ENCODE assay signal across 9 cellular contexts in the genomic region with DNA sequence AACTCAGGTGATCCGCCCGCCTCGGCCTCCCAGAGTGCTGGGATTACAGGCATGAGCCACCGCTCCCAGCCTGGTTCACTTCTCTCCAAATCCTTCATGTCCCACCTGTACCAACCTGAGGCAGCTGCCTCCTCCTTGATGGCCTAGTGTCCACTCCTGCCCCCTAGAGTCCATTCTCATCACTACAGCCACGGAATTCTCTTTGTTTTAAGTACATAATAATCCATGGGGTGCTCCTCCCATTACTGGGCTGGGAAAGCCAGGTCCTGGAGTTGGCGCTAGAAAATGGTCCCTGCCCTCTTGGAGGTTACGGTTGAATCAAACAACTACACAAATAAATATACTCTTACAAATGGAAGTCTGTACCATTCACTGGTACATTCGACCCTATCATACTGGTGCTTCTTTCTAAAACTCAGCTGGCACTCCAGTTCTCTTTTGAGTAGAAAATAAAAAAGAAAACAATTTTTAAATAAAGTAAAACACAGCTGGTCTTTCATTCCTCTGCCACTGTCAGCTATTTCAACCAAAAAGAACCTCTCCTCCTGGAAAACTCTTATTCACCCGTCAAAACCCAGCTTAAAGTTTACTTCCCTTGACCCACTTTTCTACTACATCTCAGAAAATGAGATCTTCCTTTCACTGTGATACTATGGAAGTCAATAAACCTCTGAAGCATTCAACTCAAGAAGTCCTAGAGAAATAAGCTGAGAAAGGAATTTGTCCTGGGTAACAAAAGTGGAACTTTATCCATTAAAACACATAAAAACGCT. TPM values are rescaled to one million over a fixed set of nuclear protein-coding genes. Genes with fewer than 3 reads are reported as not detected.
DNase-seq lines count a peak whose midpoint lies in the region; ATAC-seq and TF ChIP-seq lines count a peak whose summit lies in the region.
"Had no signal": no experiment of that assay in that cellular context is flagged by ENCODE, and none has a peak within 500 bp of the region (broad histone marks: within the 10 kb centered on the region; RNA-seq: fewer than 3 reads in every experiment).

No MANE protein-coding gene starts in this region.

- TF ChIP-seq CTCF in CD14-positive monocyte (IDR thresholded peaks at IDR 0.05) (peak; percentile 59), H9 (conservative IDR thresholded peaks at IDR 0.05) (peak; percentile 83)

- no peak overlapping the region for H3K4ac ChIP-seq in H9 (ENCODE audit: low read depth, low read length)

- no peak overlapping the region for H3K23ac ChIP-seq in H9 (ENCODE audit: insufficient read length, low read depth, low read length)

- H4K91ac ChIP-seq in H9 (ENCODE audit: insufficient read length, low read depth, low read length), result no peak overlapping the region

- H3K56ac ChIP-seq in H9 (ENCODE audit: insufficient read length, low read depth, low read length), result no peak overlapping the region

- H3K4me2 ChIP-seq in H9 (ENCODE audit: insufficient read depth, insufficient read length, low read length), result no peak overlapping the region

- no peaks in the 10 kb centered on the region for H3K9me3 ChIP-seq in H9 (ENCODE audit: control insufficient read depth, low read depth, low read length)
- H3K9me3 ChIP-seq: ovary had no signal

- H3K4me1 Mint-ChIP-seq in CD14-positive monocyte, result peaks cover 4% of the 10 kb centered on the region
- H3K4me1 Mint-ChIP-seq in H9, result no peaks in the 10 kb centered on the region
- H3K4me1 Mint-ChIP-seq in activated CD4-positive, alpha-beta T cell treated with anti-CD3 and anti-CD28 coated beads, Interleukin-2, amount 10 ng/mL, durations not matched to agents 7 days and 5 days, result no peaks in the 10 kb centered on the region

- no peak overlapping the region for H3K27ac ChIP-seq in H9 (ENCODE audit: insufficient read length, low read depth, low read length)
- H3K27ac ChIP-seq: ovary had no signal

- H3T11ph ChIP-seq in H9 (ENCODE audit: low read length), result no peak overlapping the region

- no peak overlapping the region for H3K27ac Mint-ChIP-seq in CD14-positive monocyte
- H3K27ac Mint-ChIP-seq in H9, result no peak overlapping the region
- no peak overlapping the region for H3K27ac Mint-ChIP-seq in activated CD4-positive, alpha-beta T cell treated with anti-CD3 and anti-CD28 coated beads, Interleukin-2, amount 10 ng/mL, durations not matched to agents 7 days and 5 days

- POLR2A ChIA-PET in activated CD4-positive, alpha-beta T cell treated with anti-CD3 and anti-CD28 coated beads, Interleukin-2, amount 10 ng/mL, durations not matched to agents 7 days and 5 days (lab: Charles Lee), result no interaction called here

- no peaks in the 10 kb centered on the region for H3K79me2 ChIP-seq in H9 (ENCODE audit: insufficient read depth, low read length)

- H3K4me3 Mint-ChIP-seq in CD14-positive monocyte, result no peak overlapping the region
- H3K4me3 Mint-ChIP-seq in H9, result no peak overlapping the region
- H3K4me3 Mint-ChIP-seq in activated CD4-positive, alpha-beta T cell treated with anti-CD3 and anti-CD28 coated beads, Interleukin-2, amount 10 ng/mL, durations not matched to agents 7 days and 5 days, result no peak overlapping the region

- H3K9me3 Mint-ChIP-seq in CD14-positive monocyte, result peaks cover 0 to 9% (median 4%) of the 10 kb centered on the region in 7 donors
- peaks cover 8% of the 10 kb centered on the region in 2 experiments; a peak in 2 of 5 replicates for H3K9me3 Mint-ChIP-seq in H9
- peaks cover 2% of the 10 kb centered on the region for H3K9me3 Mint-ChIP-seq in activated CD4-positive, alpha-beta T cell treated with anti-CD3 and anti-CD28 coated beads, Interleukin-2, amount 10 ng/mL, durations not matched to agents 7 days and 5 days

- no peak overlapping the region for H2BK20ac ChIP-seq in H9 (ENCODE audit: low read depth, low read length, poor library complexity, severe bottlenecking)

- no peak overlapping the region for H2AK5ac ChIP-seq in H9 (ENCODE audit: insufficient read length, low read length)

- H4K8ac ChIP-seq in H9 (replicated peaks; ENCODE audit: insufficient read length, low read depth, low read length), result no peak overlapping the region

- no peak overlapping the region for H2BK5ac ChIP-seq in H9 (ENCODE audit: insufficient read length, low read length)

- no peak overlapping the region for H3K18ac ChIP-seq in H9 (ENCODE audit: insufficient read length, low read depth, low read length)

- no peaks in the 10 kb centered on the region for H3K79me1 ChIP-seq in H9 (ENCODE audit: insufficient read depth, low read depth, low read length, poor library complexity, severe bottlenecking)

- CTCF ChIA-PET in activated CD4-positive, alpha-beta T cell treated with anti-CD3 and anti-CD28 coated beads, Interleukin-2, amount 10 ng/mL, durations not matched to agents 7 days and 5 days (lab: Charles Lee), result interaction anchor here (0.5 kb wide), 1 partner anchor 182 kb away, joined by 3 read pairs; no protein-coding TSS in a partner anchor

- H2BK120ac ChIP-seq in H9 (ENCODE audit: low read depth, low read length, poor library complexity, severe bottlenecking), result no peak overlapping the region

- DNase-seq in CD14-positive monocyte (ENCODE audit: low spot score) (no peak), H9 (peak; percentile 89), iPS DF 4.7 (ENCODE audit: extremely low read depth, low spot score) (peak; percentile 76), globus pallidus (ENCODE audit: low spot score) (no peak)
- peak; percentile 53 for DNase-seq in activated CD4-positive, alpha-beta T cell treated with anti-CD3 and anti-CD28 coated beads, Interleukin-2, amount 10 ng/mL, durations not matched to agents 7 days and 5 days
- DNase-seq: ovary had no signal

- no peak overlapping the region for H2BK15ac ChIP-seq in H9 (ENCODE audit: low read depth, low read length)

- H3K27me3 ChIP-seq in H9 (ENCODE audit: insufficient read depth, low read length), result no peaks in the 10 kb centered on the region
- H3K27me3 ChIP-seq: ovary had no signal

- no peak overlapping the region for H3K9ac ChIP-seq in H9 (ENCODE audit: extremely low read depth, insufficient read length, low read length)

- no CpG with 5 or more reads among the region's 10 CpGs for WGBS in H9 (ENCODE audit: extremely low coverage, insufficient read length, low lambda C conversion rate)

- H3K14ac ChIP-seq in H9 (ENCODE audit: insufficient read depth, low read length), result no peak overlapping the region

- no peak overlapping the region for H2BK12ac ChIP-seq in H9 (ENCODE audit: insufficient read length, low read depth, low read length)

- no peaks in the 10 kb centered on the region for H3K4me1 ChIP-seq in H9 (ENCODE audit: insufficient read depth, low read length)

- H4K20me1 ChIP-seq in H9 (ENCODE audit: control insufficient read depth, insufficient read depth, insufficient read length), result no peaks in the 10 kb centered on the region

- peaks cover 0 to 1% (median 0%) of the 10 kb centered on the region in 3 donors for H3K27me3 Mint-ChIP-seq in CD14-positive monocyte (ENCODE audit: low read depth in 3 of 3)
- H3K27me3 Mint-ChIP-seq in H9 (ENCODE audit: low read depth), result peaks cover 2% of the 10 kb centered on the region
- peaks cover 3% of the 10 kb centered on the region for H3K27me3 Mint-ChIP-seq in activated CD4-positive, alpha-beta T cell treated with anti-CD3 and anti-CD28 coated beads, Interleukin-2, amount 10 ng/mL, durations not matched to agents 7 days and 5 days

- ATAC-seq in HG02973 (IDR thresholded peaks at IDR 0.05; ENCODE audit: unreplicated experiment), result no peak
- no peak for ATAC-seq in GM18870 (IDR thresholded peaks at IDR 0.05; ENCODE audit: unreplicated experiment)
- no peak for ATAC-seq in GM21576 (IDR thresholded peaks at IDR 0.05; ENCODE audit: unreplicated experiment)

- no peak overlapping the region for H2AFZ ChIP-seq in H9 (ENCODE audit: low read length)

- no peak overlapping the region for H4K5ac ChIP-seq in H9 (ENCODE audit: insufficient read length, low read depth, low read length)

- H3K36me3 Mint-ChIP-seq in CD14-positive monocyte (no peaks in the 10 kb centered on the region), H9 (ENCODE audit: insufficient read depth in 1 of 3, low read depth in 3 of 3) (peaks cover 0 to 3% (median 0%) of the 10 kb centered on the region in 3 experiments; a peak in 1 of 7 replicates)
- no peaks in the 10 kb centered on the region for H3K36me3 Mint-ChIP-seq in activated CD4-positive, alpha-beta T cell treated with anti-CD3 and anti-CD28 coated beads, Interleukin-2, amount 10 ng/mL, durations not matched to agents 7 days and 5 days (ENCODE audit: low read depth)

- intact Hi-C loops in CD14-positive monocyte (cut with micrococcal nuclease), result no loop called here

- H3K23me2 ChIP-seq in H9 (ENCODE audit: insufficient read length, low read depth, low read length, poor library complexity, severe bottlenecking), result no peaks in the 10 kb centered on the region

RNA-seq across cellular contexts. Expression of gene ARHGEF18, which starts 22.4 kb away (rescaled TPM):
- under 1 TPM; 0.46 to 0.87 TPM for polyA plus RNA-seq in CD14-positive monocyte
- 37.2 and 38.3 TPM in 2 replicates for total RNA-seq in H9 (2021)
- total RNA-seq in activated CD4-positive, alpha-beta T cell treated with anti-CD3 and anti-CD28 coated beads, Interleukin-2, amount 10 ng/mL, durations not matched to agents 7 days and 5 days, result 10 to 100 TPM; 78.3 to 88.2 TPM

RNA-seq across cellular contexts. Expression of gene INSR, which starts 32.1 kb away (rescaled TPM):
- 1 to 10 TPM; 2.9 to 3.4 TPM for polyA plus RNA-seq in CD14-positive monocyte
- total RNA-seq in H9 (2021), result 37.0 and 39.8 TPM in 2 replicates
- total RNA-seq in activated CD4-positive, alpha-beta T cell treated with anti-CD3 and anti-CD28 coated beads, Interleukin-2, amount 10 ng/mL, durations not matched to agents 7 days and 5 days, result 1 to 10 TPM; 2.0 to 2.5 TPM

Comparison
In these comparisons a context has a peak if more than half of its experiments do, and no peak if none do; other contexts are left out.
1. DNase-seq: peak in H9 (single experiment), activated CD4-positive, alpha-beta T cell treated with anti-CD3 and anti-CD28 coated beads, Interleukin-2, amount 10 ng/mL, durations not matched to agents 7 days and 5 days (single experiment) and iPS DF 4.7 (single experiment); none in CD14-positive monocyte (single experiment) and globus pallidus (single experiment).
2. RNA of gene INSR, which starts 32.1 kb away (total RNA-seq): 37.0 to 39.8 TPM in H9; 2.0 to 2.5 TPM in activated CD4-positive, alpha-beta T cell treated with anti-CD3 and anti-CD28 coated beads, Interleukin-2, amount 10 ng/mL, durations not matched to agents 7 days and 5 days; every median in the first group is over 10 times any median in the second.